Comparison of ENCODE assay signal across 30 cellular contexts in the genomic region with DNA sequence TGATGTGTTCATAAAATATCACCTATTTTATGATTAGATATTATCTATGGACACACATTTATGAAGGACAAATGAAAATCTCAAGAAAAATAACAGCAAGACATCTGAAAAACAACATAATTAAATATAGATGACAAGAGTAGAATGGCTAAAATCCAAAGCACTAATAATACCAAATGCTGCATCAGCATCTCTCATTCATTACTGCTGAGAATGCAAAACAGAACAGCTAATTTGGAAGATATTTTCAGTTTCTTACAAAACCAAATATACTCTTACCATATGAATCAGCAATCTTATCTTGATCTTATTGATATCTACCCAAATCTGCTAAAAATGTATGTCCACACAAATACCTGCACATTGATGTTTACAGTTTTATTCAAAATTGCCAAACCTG.
"Had no signal": no experiment of that assay in that cellular context is flagged by ENCODE, and none has a peak within 500 bp of the region (broad histone marks: within the 10 kb centered on the region; RNA-seq: fewer than 3 reads in every experiment).

No MANE protein-coding gene starts in this region.

- ATAC-seq: left colon; left lung; lower lobe of right lung; naive thymus-derived CD8-positive, alpha-beta T cell; right cardiac atrium; stimulated activated memory B cell treated with anti-CD40 and anti-IgM and Interleukin-4, amounts not matched to agents 10 μg/mL and 1 μg/mL and 100 μg/mL, for 72 hours; stimulated activated naive CD8-positive, alpha-beta T cell treated with anti-CD3 and anti-CD28 coated beads, Interleukin-15, amount 100 ng/mL, for 72 hours had no signal

- DNase-seq: hypothalamus; immature natural killer cell; kidney; left colon; left lung; lower lobe of right lung; mammary epithelial cell; mesenchymal stem cell; naive thymus-derived CD8-positive, alpha-beta T cell; nephron progenitor cell; occipital lobe; retina; right cardiac atrium; sigmoid colon; small intestine; spleen; stimulated activated CD4-positive, alpha-beta T cell treated with anti-CD3 and anti-CD28 coated beads, Interleukin-1b, Interleukin-23, amount 100 ng/mL, for 48 hours; stimulated activated CD4-positive, alpha-beta T cell treated with anti-CD3 and anti-CD28 coated beads, Interleukin-2, amount 100 ng/mL, for 48 hours; stimulated activated CD4-positive, alpha-beta T cell treated with anti-CD3 and anti-CD28 coated beads, Interleukin-4, amount 100 ng/mL, for 4 hours; stimulated activated CD8-positive, alpha-beta memory T cell treated with anti-CD3 and anti-CD28 coated beads, Interleukin-4, amount 100 ng/mL, for 48 hours; stimulated activated naive CD4-positive, alpha-beta T cell treated with Interleukin-2 at 50 U/mL for 16 hours; stimulated activated naive CD8-positive, alpha-beta T cell treated with anti-CD3 and anti-CD28 coated beads, Interleukin-15, amount 100 ng/mL, for 72 hours; substantia nigra; uterus had no signal

- H3K27me3 ChIP-seq: left lung, neural progenitor cell, neutrophil, sigmoid colon, spleen, tibial nerve, uterus had no signal

- H3K27ac ChIP-seq: left lung, lower lobe of right lung, neural progenitor cell, neutrophil, parathyroid adenoma, sigmoid colon, spleen, tibial nerve, uterus had no signal

- H3K9ac ChIP-seq: neural progenitor cell, parathyroid adenoma had no signal

- H3K4me2 ChIP-seq: neural progenitor cell had no signal

- H3K36me3 ChIP-seq: left lung, lower lobe of right lung, neural progenitor cell, neutrophil, sigmoid colon, spleen, tibial nerve, uterus had no signal

- FAIRE-seq: islet of Langerhans, kidney, small intestine had no signal

- H3K79me2 ChIP-seq: parathyroid adenoma had no signal

- H3K4me1 ChIP-seq: left lung, lower lobe of right lung, neural progenitor cell, parathyroid adenoma, sigmoid colon, spleen, tibial nerve, uterus had no signal

- H3K9me3 ChIP-seq: neutrophil, sigmoid colon, uterus had no signal

- H3K4me3 ChIP-seq: left lung, lower lobe of right lung, neural progenitor cell, sigmoid colon, spleen, tibial nerve, uterus had no signal

- H2AFZ ChIP-seq: neural progenitor cell, parathyroid adenoma had no signal
